ENCODE assay signal across 13 cellular contexts in the genomic region with DNA sequence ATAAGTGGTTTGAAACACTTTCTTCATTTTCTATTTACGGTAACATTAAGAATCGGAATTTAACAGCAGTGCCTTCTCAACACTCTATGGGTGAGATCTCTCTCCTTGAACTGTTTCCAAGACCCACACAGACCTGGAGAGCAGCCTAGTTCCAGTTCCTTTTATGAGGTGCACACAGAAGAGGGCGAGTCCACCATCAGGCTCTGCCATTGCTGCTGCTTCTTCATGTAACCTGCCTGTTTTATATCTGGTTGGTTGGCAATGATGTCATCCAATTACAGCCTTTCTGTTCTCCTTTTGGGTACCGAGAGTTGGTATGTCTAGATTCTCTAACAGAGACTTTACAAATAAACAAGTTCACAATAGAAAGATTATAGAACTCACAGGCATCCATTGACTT.
DNase-seq lines count a peak whose midpoint lies in the region; ATAC-seq and TF ChIP-seq lines count a peak whose summit lies in the region.
"Had no signal": no experiment of that assay in that cellular context is flagged by ENCODE, and none has a peak within 500 bp of the region (broad histone marks: within the 10 kb centered on the region; RNA-seq: fewer than 3 reads in every experiment).

No MANE protein-coding gene starts in this region.

- no peak overlapping the region for H3K27ac ChIP-seq in psoas muscle

- TF ChIP-seq CTCF in LNCaP clone FGC (IDR thresholded peaks at IDR 0.05; ENCODE audit: control insufficient read depth, extremely low read depth, insufficient read depth), result no peak
- no peak for TF ChIP-seq CTCF in endothelial cell (IDR thresholded peaks at IDR 0.05; ENCODE audit: unreplicated experiment)
- TF ChIP-seq CTCF in psoas muscle (IDR thresholded peaks at IDR 0.05), result no peak

- no peak for ATAC-seq in HG02938 (IDR thresholded peaks at IDR 0.05; ENCODE audit: unreplicated experiment)
- ATAC-seq in psoas muscle, result no peak

- no peaks in the 10 kb centered on the region for H3K27me3 Mint-ChIP-seq in endothelial cell (ENCODE audit: unreplicated experiment)

- H3K36me3 Mint-ChIP-seq in endothelial cell (ENCODE audit: low read depth, unreplicated experiment), result no peaks in the 10 kb centered on the region

- no peak overlapping the region for H3K4me3 Mint-ChIP-seq in endothelial cell (ENCODE audit: unreplicated experiment)

- no peaks in the 10 kb centered on the region for H3K36me3 ChIP-seq in psoas muscle (ENCODE audit: insufficient read depth in 1 of 2, low read depth in 1 of 2)

- H3K4me3 ChIP-seq in LNCaP clone FGC (ENCODE audit: low read depth, low read length) (no peak overlapping the region), psoas muscle (no peak overlapping the region)

- H3K4me1 ChIP-seq in psoas muscle, result no peaks in the 10 kb centered on the region

- DNase-seq in Ammon's horn (ENCODE audit: low spot score), result peak; percentile 63
- peak; percentile 83 for DNase-seq in LNCaP clone FGC (ENCODE audit: low read depth)
- DNase-seq in cerebellar cortex (ENCODE audit: low spot score), result peak; percentile 69
- peak; percentile 76 for DNase-seq in pons (ENCODE audit: low spot score)
- no peak for DNase-seq in endothelial cell (ENCODE audit: low spot score)
- DNase-seq in psoas muscle, result no peak
- no peak for DNase-seq in activated effector memory CD4-positive, alpha-beta T cell treated with Interleukin-2 at 50 U/mL for 16 hours
- DNase-seq: GOT3, KBM-7, NCI-H1105, NCI-H1694, OCI-M1 had no signal

- peaks cover 6% of the 10 kb centered on the region for H3K9me3 ChIP-seq in psoas muscle

- WGBS in psoas muscle, 3 donors, result 57 to 79% (median 62%) methylated on average over 4 of the region's 4 CpGs

- intact Hi-C loops in psoas muscle (cut with DNase I), result no loop called here

- no peak overlapping the region for H3K27ac Mint-ChIP-seq in endothelial cell (ENCODE audit: unreplicated experiment)

- no peaks in the 10 kb centered on the region for H3K27me3 ChIP-seq in psoas muscle (ENCODE audit: insufficient read depth in 3 of 3, low read length in 2 of 3)

- no peaks in the 10 kb centered on the region for H3K9me3 Mint-ChIP-seq in endothelial cell (ENCODE audit: unreplicated experiment)

- no peaks in the 10 kb centered on the region for H3K4me1 Mint-ChIP-seq in endothelial cell (ENCODE audit: unreplicated experiment)

Comparison
In these comparisons a context has a peak if more than half of its experiments do, and no peak if none do; other contexts are left out.
1. DNase-seq: peak in Ammon's horn (single experiment), LNCaP clone FGC (single experiment), cerebellar cortex (single experiment) and pons (single experiment); none in endothelial cell (single experiment), psoas muscle (0 of 2) and activated effector memory CD4-positive, alpha-beta T cell treated with Interleukin-2 at 50 U/mL for 16 hours (single experiment).